Comparison of ENCODE assay signal across 24 cellular contexts in the genomic region with DNA sequence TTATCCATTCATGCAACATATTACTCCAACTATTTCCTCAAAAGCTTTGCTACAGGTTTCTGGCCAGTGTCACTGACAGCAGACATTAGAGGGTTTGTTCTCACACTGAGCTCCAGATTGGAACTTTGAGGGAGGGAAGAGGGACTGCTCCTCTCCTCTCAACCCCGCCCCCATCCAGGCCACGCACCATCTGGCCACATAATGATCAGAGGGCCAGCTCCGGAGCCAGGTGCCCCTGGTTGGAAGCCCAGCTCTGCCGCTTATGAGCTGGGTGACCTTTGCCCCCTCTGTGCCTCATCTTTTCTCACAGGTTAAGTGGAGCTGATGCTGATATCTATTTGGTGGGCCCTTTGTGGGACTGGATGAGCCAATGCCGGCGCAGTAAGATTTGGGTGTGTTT. TPM values are rescaled to one million over a fixed set of nuclear protein-coding genes. Genes with fewer than 3 reads are reported as not detected.
"Had no signal": no experiment of that assay in that cellular context is flagged by ENCODE, and none has a peak within 500 bp of the region (broad histone marks: within the 10 kb centered on the region; RNA-seq: fewer than 3 reads in every experiment).

No MANE protein-coding gene starts in this region.

- FAIRE-seq: bronchial epithelial cell had no signal

- H3K4me1 ChIP-seq: foreskin keratinocyte, left ventricle myocardium inferior, vagina had no signal

- H3K27me3 ChIP-seq: foreskin keratinocyte, vagina had no signal

- H3K9me3 ChIP-seq: left ventricle myocardium inferior, vagina had no signal

- H3K79me2 ChIP-seq: hepatocyte had no signal

- H3K36me3 ChIP-seq: left ventricle myocardium inferior, vagina had no signal

- H3K27ac ChIP-seq: foreskin keratinocyte, hepatocyte, left ventricle myocardium inferior, vagina had no signal

- H2AFZ ChIP-seq: hepatocyte had no signal

- DNase-seq: activated CD8-positive, alpha-beta memory T cell treated with anti-CD3 and anti-CD28 coated beads, Interleukin-2, amount 50 U/mL, for 4 hours; activated naive CD4-positive, alpha-beta T cell treated with anti-CD3 and anti-CD28 coated beads for 36 hours; activated naive CD8-positive, alpha-beta T cell treated with anti-CD3 and anti-CD28 coated beads, Interleukin-2, amount 10 ng/mL, durations not matched to agents 7 days and 5 days; activated T-cell treated with anti-CD3 and anti-CD28 coated beads, Interleukin-2, amount 50 U/mL, for 4 hours; amygdala; effector CD8-positive, alpha-beta T cell; foreskin keratinocyte; immature natural killer cell; kidney glomerular epithelial cell; left ventricle myocardium inferior; naive thymus-derived CD8-positive, alpha-beta T cell; stimulated activated CD4-positive, alpha-beta T cell treated with anti-CD3 and anti-CD28 coated beads, Interleukin-2, amount 100 ng/mL, for 48 hours; stimulated activated CD8-positive, alpha-beta memory T cell treated with anti-CD3 and anti-CD28 coated beads, Interleukin-4, amount 100 ng/mL, for 48 hours; stimulated activated naive B cell treated with anti-CD40 and anti-IgM and Interleukin-4, amounts not matched to agents 10 μg/mL and 1 μg/mL and 100 μg/mL, for 72 hours; T-helper 9 cell; trophoblast cell had no signal

- ATAC-seq: activated T-cell treated with anti-CD3 and anti-CD28 coated beads, Interleukin-2, amount 50 U/mL, for 4 hours; foreskin keratinocyte; naive thymus-derived CD8-positive, alpha-beta T cell; stimulated activated naive B cell treated with anti-CD40 and anti-IgM and Interleukin-4, amounts not matched to agents 10 μg/mL and 1 μg/mL and 100 μg/mL, for 72 hours; WTC11 had no signal

- H3K4me3 ChIP-seq: hepatocyte, left ventricle myocardium inferior, vagina had no signal

- H3K4me2 ChIP-seq: hepatocyte had no signal

RNA-seq across cellular contexts. Expression of gene C4orf50, which starts 55.8 kb away (rescaled TPM):
- total RNA-seq: activated naive CD4-positive, alpha-beta T cell treated with anti-CD3 and anti-CD28 coated beads for 36 hours; bronchial epithelial cell; chondrocyte; foreskin keratinocyte; hepatocyte; left ventricle myocardium inferior; naive thymus-derived CD8-positive, alpha-beta T cell; osteoblast; posterior vena cava; renal cortical epithelial cell had no signal
- polyA plus RNA-seq: foreskin keratinocyte; hepatocyte; naive thymus-derived CD8-positive, alpha-beta T cell had no signal
